ENCODE assay signal across 8 cellular contexts in genomic region chr18:2655954-2656236, GRCh38. TPM values are rescaled to one million over a fixed set of nuclear protein-coding genes. Genes with fewer than 3 reads are reported as not detected.
DNase-seq lines count a peak whose midpoint lies in the region; ATAC-seq, FAIRE-seq and TF ChIP-seq lines count a peak whose summit lies in the region.

No MANE protein-coding gene starts in this region.

- H3K4me2 ChIP-seq in HepG2 (ENCODE audit: low read depth, low read length), result peak overlapping the region; percentile 87

- no peak for TF ChIP-seq EP300 in HepG2 (IDR thresholded peaks at IDR 0.05; ENCODE audit: low read depth in 2 of 2, low read length in 2 of 2)
- no peak for TF ChIP-seq EP300 in HepG2 (CRISPR knock-in tag; IDR thresholded peaks at IDR 0.05; ENCODE audit: borderline replicate concordance)

- H3K9me3 ChIP-seq in HepG2 (ENCODE audit: low read length) (no peaks in the 10 kb centered on the region), thymus (ENCODE audit: control insufficient read depth) (no peaks in the 10 kb centered on the region)

- H3K4me1 ChIP-seq in HepG2 (ENCODE audit: insufficient read depth, low read length) (peaks cover 32% of the 10 kb centered on the region), thymus (ENCODE audit: control insufficient read depth, insufficient read depth, low read length) (peaks cover 10% of the 10 kb centered on the region)

- H3K36me3 ChIP-seq in HepG2 (replicated peaks in 1 of 2; ENCODE audit: control insufficient read depth in 1 of 2, insufficient read depth in 2 of 2, low read length in 2 of 2) (peaks cover 0 to 2% of the 10 kb centered on the region in 2 experiments; a peak in 2 of 5 replicates), thymus (ENCODE audit: control insufficient read depth, insufficient read depth) (no peaks in the 10 kb centered on the region)

- peak overlapping the region; percentile 93 for H3K9ac ChIP-seq in HepG2 (ENCODE audit: insufficient read depth, low read depth, low read length)

- H3K4me3 ChIP-seq in HepG2 (replicated peaks in 1 of 3; ENCODE audit: insufficient read depth in 1 of 3, low read depth in 2 of 3, low read length in 3 of 3), result peak overlapping the region; percentile 88 to 91 (median 89)
- peak overlapping the region; percentile 80 for H3K4me3 ChIP-seq in thymus (ENCODE audit: low read length)

- peak overlapping the region; percentile 96 for H3K27ac ChIP-seq in adipose tissue (ENCODE audit: low read depth, low read length)
- peak overlapping the region; percentile 94 for H3K27ac ChIP-seq in HepG2 (ENCODE audit: extremely low read length, insufficient read depth, low read length)
- H3K27ac ChIP-seq in thymus (ENCODE audit: low read depth), result peak overlapping the region; percentile 95

- H3K79me2 ChIP-seq in HepG2 (ENCODE audit: insufficient read depth, low read length), result peaks cover 49% of the 10 kb centered on the region

- H2AFZ ChIP-seq in HepG2 (ENCODE audit: low read length), result no peak overlapping the region

- ATAC-seq in HG03442 (IDR thresholded peaks at IDR 0.05; ENCODE audit: unreplicated experiment) (peak; percentile 25), HepG2 (peak; percentile 57)

- TF ChIP-seq POLR2A in HepG2 (IDR thresholded peaks at IDR 0.05; ENCODE audit: insufficient read depth in 1 of 2, low read depth in 2 of 2, low read length in 2 of 2), result no peak

- TF ChIP-seq RAD21 in HepG2 (CRISPR knock-in tag; IDR thresholded peaks at IDR 0.05), result 0 out of 2 replicates have a peak, but pooled peaks have one; percentile 7

- WGBS in adipose tissue, 3 donors, result 0 to 1% (median 0%) methylated on average over 28 to 37 of the region's 37 CpGs
- WGBS in HepG2 (ENCODE audit: low lambda C conversion rate), result no CpG with 5 or more reads among the region's 37 CpGs
- under 1% methylated on average over 37 of the region's 37 CpGs for WGBS in thymus

- in situ Hi-C loops in HepG2 (cut with HindIII; ENCODE audit: extremely low pct_ligation_motif_present, low pct_unique_long_range_greater_than_20kb), result no loop called here

- DNase-seq in activated naive CD4-positive, alpha-beta T cell (lab: John Stamatoyannopoulos, UW), result peak in 3 of 4 experiments; percentile 61 to 68 (median 64)
- no peak for DNase-seq in activated naive CD4-positive, alpha-beta T cell treated with Interleukin-2 at 50 U/mL for 16 hours
- no peak for DNase-seq in HepG2 (ENCODE audit: low spot score)
- no peak for DNase-seq in NCI-H2227 treated with DMSO at 0.1 percent for 48 hours (lab: John Stamatoyannopoulos, UW)
- no peak for DNase-seq in NCI-H1105 treated with DMSO at 0.1 percent for 48 hours (lab: John Stamatoyannopoulos, UW)

- CTCF ChIA-PET in HepG2 (lab: Yijun Ruan, JAX; ENCODE audit: low intra/inter-chr PET ratio, low total read pairs), result no interaction called here

- no peak for FAIRE-seq in HepG2 (lab: Jason Lieb, UNC)

- no peaks in the 10 kb centered on the region; a peak in 1 of 5 replicates for H3K27me3 ChIP-seq in HepG2 (ENCODE audit: control insufficient read depth in 1 of 2, insufficient read depth in 2 of 2, low read length in 2 of 2)
- no peaks in the 10 kb centered on the region for H3K27me3 ChIP-seq in thymus (ENCODE audit: control insufficient read depth, insufficient read depth)

- TF ChIP-seq CTCF in HepG2 (CRISPR knock-in tag; IDR thresholded peaks at IDR 0.05), result no peak

- no TSS peak for BruUV-seq in HepG2 (replicated peaks; lab: Mats Ljungman, UMichigan)

- intact Hi-C loops in HepG2 (cut with micrococcal nuclease; ENCODE audit: unreplicated experiment), result loop anchor here (2.0 kb wide), 1 partner anchor 83 kb away; no protein-coding TSS in a partner anchor

- POLR2A ChIA-PET in HepG2 (lab: Yijun Ruan, JAX), result interaction anchor here (1.3 to 1.6 kb wide), 7 partner anchors 9 to 250 kb away, joined by 3 to 10 read pairs (median 4); partner anchors contain the start of genes METTL4 and NDC80

- peaks cover 31% of the 10 kb centered on the region for H4K20me1 ChIP-seq in HepG2 (ENCODE audit: insufficient read depth, low read length)

TF ChIP-seq in HepG2, 621 proteins besides CTCF, POLR2A, EP300 and RAD21 (continues in another document):
- no peak for TF ChIP-seq AFF4 (CRISPR knock-in tag; IDR thresholded peaks at IDR 0.05)
- no peak for TF ChIP-seq WIZ (CRISPR knock-in tag; IDR thresholded peaks at IDR 0.05)
- 0 out of 2 replicates have a peak, but pooled peaks have one; percentile 15 for TF ChIP-seq ZNF788 (CRISPR knock-in tag; IDR thresholded peaks at IDR 0.05; ENCODE audit: borderline replicate concordance)
- no peak for TF ChIP-seq DR1 (CRISPR knock-in tag; IDR thresholded peaks at IDR 0.05)
- 0 out of 2 replicates have a peak, but pooled peaks have one; percentile 26 for TF ChIP-seq NR1H2 (CRISPR knock-in tag; IDR thresholded peaks at IDR 0.05; ENCODE audit: borderline replicate concordance, low read depth)
- no peak for TF ChIP-seq ZNF18 (CRISPR knock-in tag; IDR thresholded peaks at IDR 0.05; ENCODE audit: insufficient replicate concordance)

RNA-seq across cellular contexts. Expression of gene SMCHD1, which starts 0.4 kb away (rescaled TPM):
- 10 to 100 TPM; 10.8 to 13.6 (median 11.8) TPM for polyA plus RNA-seq in adipose tissue
- total RNA-seq in HepG2 (2016; rRNA removed; fragmentation: Illumina TruSeq; extraction: Trizol), result 93.6 and 110 TPM in 2 replicates
- total RNA-seq in HepG2 (2016; cell fraction: cytosol; rRNA removed; fragmentation: Illumina TruSeq; extraction: Trizol; ENCODE audit: low read depth), result 13.6 and 15.9 TPM in 2 replicates
- 84.6 and 113 TPM in 2 replicates for total RNA-seq in HepG2 (2016; cell fraction: insoluble cytoplasmic fraction; rRNA removed; fragmentation: Illumina TruSeq; extraction: Trizol)
- 23.8 and 24.6 TPM in 2 replicates for total RNA-seq in HepG2 (2016; cell fraction: membrane; rRNA removed; fragmentation: Illumina TruSeq; extraction: Trizol)
- 173 and 188 TPM in 2 replicates for total RNA-seq in HepG2 (2016; cell fraction: nucleus; rRNA removed; fragmentation: Illumina TruSeq; extraction: Trizol)
- 17.9 and 21.4 TPM in 2 replicates for polyA plus RNA-seq in HepG2 (2011; rRNA removed)
- 6.3 and 9.9 TPM in 2 replicates for polyA plus RNA-seq in HepG2 (2011; cell fraction: cytosol; rRNA removed)
- 24.2 and 26.2 TPM in 2 replicates for polyA plus RNA-seq in HepG2 (2011; cell fraction: nucleus; rRNA removed)
- polyA plus RNA-seq in HepG2 (2012), result 24.4 and 28.6 TPM in 2 replicates
- polyA plus RNA-seq in HepG2 (2016; cell fraction: cytosol; fragmentation: Illumina TruSeq; extraction: Trizol; ENCODE audit: low read depth), result 0.93 and 1.4 TPM in 2 replicates
- polyA plus RNA-seq in HepG2 (2016; cell fraction: insoluble cytoplasmic fraction; fragmentation: Illumina TruSeq; extraction: Trizol; ENCODE audit: low read depth), result 52.1 and 55.6 TPM in 2 replicates
- 2.3 and 3.4 TPM in 2 replicates for polyA plus RNA-seq in HepG2 (2016; cell fraction: membrane; fragmentation: Illumina TruSeq; extraction: Trizol; ENCODE audit: low read depth)
- polyA plus RNA-seq in HepG2 (2016; cell fraction: nucleus; fragmentation: Illumina TruSeq; extraction: Trizol; ENCODE audit: insufficient read depth, low read depth), result 90.4 and 91.3 TPM in 2 replicates
- 18.4 and 33.4 TPM in 2 replicates for polyA minus RNA-seq in HepG2 (2011; rRNA and poly(A)+ RNA removed; ENCODE audit: low replicate concordance)
- polyA minus RNA-seq in HepG2 (2011; cell fraction: cytosol; rRNA and poly(A)+ RNA removed), result 38.2 and 47.6 TPM in 2 replicates
- 266 and 276 TPM in 2 replicates for polyA minus RNA-seq in HepG2 (2011; cell fraction: nucleus; rRNA and poly(A)+ RNA removed)
- polyA plus RNA-seq in thymus, result 26.6 TPM

Comparison
In these comparisons a context has a peak if more than half of its experiments do, and no peak if none do; other contexts are left out.
1. DNase-seq: peak in activated naive CD4-positive, alpha-beta T cell (3 of 4); none in activated naive CD4-positive, alpha-beta T cell treated with Interleukin-2 at 50 U/mL for 16 hours (single experiment), HepG2 (single experiment), NCI-H2227 treated with DMSO at 0.1 percent for 48 hours (single experiment) and NCI-H1105 treated with DMSO at 0.1 percent for 48 hours (single experiment).
2. Peak in every context shown above with its lines, with median percentiles within 50 percentile points of each other: H3K27ac ChIP-seq.